In the genomic region with DNA sequence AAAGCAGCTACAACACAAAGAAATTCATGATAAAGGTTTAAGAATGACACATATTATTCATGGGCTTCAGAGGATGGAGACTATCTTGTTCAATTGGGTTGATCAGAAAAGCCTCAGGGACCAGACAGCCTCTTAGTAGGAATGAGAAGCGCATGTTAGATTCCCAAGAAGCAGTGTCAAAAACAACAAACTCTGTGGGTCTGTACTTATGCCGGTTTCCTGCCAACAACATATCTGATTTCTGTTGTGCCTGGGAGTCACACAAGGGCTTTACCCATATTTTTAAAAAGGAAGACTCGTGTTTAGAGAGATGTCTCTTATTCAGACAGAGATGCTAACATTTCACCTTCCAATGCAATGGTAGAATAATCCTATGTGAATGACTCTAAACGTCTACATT, we compare ENCODE assay signal across 19 cellular contexts.
A peak's percentile ranks its signal among the peaks of the same experiment; 100 is the strongest.
DNase-seq lines count a peak whose midpoint lies in the region; ATAC-seq, FAIRE-seq and TF ChIP-seq lines count a peak whose summit lies in the region.
"Had no signal": no experiment of that assay in that cellular context is flagged by ENCODE, and none has a peak within 500 bp of the region (broad histone marks: within the 10 kb centered on the region; RNA-seq: fewer than 3 reads in every experiment).

No MANE protein-coding gene starts in this region.

- H3K27ac ChIP-seq in keratinocyte (ENCODE audit: control insufficient read depth, insufficient read depth, low read length) = no peak overlapping the region

- H3K4me2 ChIP-seq in keratinocyte (ENCODE audit: control insufficient read depth, extremely low read depth, insufficient read depth, low read depth, low read length) = no peak overlapping the region
- H3K4me2 ChIP-seq: GM23338 had no signal

- no peaks in the 10 kb centered on the region for H3K36me3 ChIP-seq in keratinocyte (ENCODE audit: control insufficient read depth in 2 of 2, extremely low read depth in 1 of 2, insufficient read depth in 2 of 2, low read length in 2 of 2)

- H3K9me3 ChIP-seq in keratinocyte (ENCODE audit: control insufficient read depth, low read depth, low read length) = peaks cover 2% of the 10 kb centered on the region

- H2AFZ ChIP-seq in keratinocyte (ENCODE audit: control insufficient read depth, low read length) = peak overlapping the region; percentile 20
- H2AFZ ChIP-seq: GM23338 had no signal

- H3K4me1 ChIP-seq in keratinocyte (ENCODE audit: control insufficient read depth, extremely low read depth, insufficient read depth, low read length) = peaks cover 18% of the 10 kb centered on the region
- H3K4me1 ChIP-seq: HAP-1 had no signal

- dilution Hi-C loops in keratinocyte (cut with MboI; ENCODE audit: extremely low pct_ligation_motif_present, low sequenced_read_pairs) = no loop called here

- H3K27me3 ChIP-seq in keratinocyte (ENCODE audit: control insufficient read depth, extremely low read depth, insufficient read depth, low read length) = no peaks in the 10 kb centered on the region

- H4K20me1 ChIP-seq in keratinocyte (ENCODE audit: control insufficient read depth, extremely low read depth, insufficient read depth, low read length) = no peaks in the 10 kb centered on the region

- DNase-seq in astrocyte of the hippocampus (ENCODE audit: low read depth, low spot score) (peak; percentile 5), fibroblast of gingiva (ENCODE audit: low read depth) (peak; percentile 52), keratinocyte (ENCODE audit: low read depth, low spot score) (no peak), HPDE6-E6E7 (ENCODE audit: extremely low spot score) (no peak), urothelium cell line (ENCODE audit: low spot score) (no peak), SIG-M5 treated with dmso at 0.1 percent for 504 hours (lab: John Stamatoyannopoulos, UW; ENCODE audit: unreplicated experiment) (no peak)
- DNase-seq: C1 segment of cervical spinal cord; Calu3; CD4-positive, alpha-beta memory T cell; COR-L47; DMS53; DMS79 treated with DMSO at 0.1 percent for 48 hours; GF-D8 had no signal

- FAIRE-seq in keratinocyte (lab: Jason Lieb, UNC) (no peak), urothelium cell line (lab: Jason Lieb, UNC) (no peak)
- FAIRE-seq: GM12891, GM18507, H54 had no signal

- H3K4me3 ChIP-seq in keratinocyte (ENCODE audit: control insufficient read depth in 2 of 3, extremely low read depth in 1 of 3, insufficient read depth in 2 of 3, low read depth in 1 of 3, low read length in 3 of 3) = no peak overlapping the region
- H3K4me3 ChIP-seq: GM23338, HAP-1 had no signal

- no peak overlapping the region for H3K9ac ChIP-seq in keratinocyte (ENCODE audit: control insufficient read depth, extremely low read depth, insufficient read depth, low read length)

- no peak for ATAC-seq in HG03460 (IDR thresholded peaks at IDR 0.05; ENCODE audit: unreplicated experiment)
- ATAC-seq: GM23338 had no signal

- TF ChIP-seq CTCF in keratinocyte (optimal IDR thresholded peaks at IDR 0.05 in 1 of 3, IDR thresholded peaks at IDR 0.05 in 1 of 3, conservative IDR thresholded peaks at IDR 0.05 in 1 of 3; ENCODE audit: extremely low read depth in 1 of 3, insufficient read depth in 2 of 3, low read length in 3 of 3) = no peak

- H3K9me1 ChIP-seq in keratinocyte (ENCODE audit: control insufficient read depth, extremely low read depth, insufficient read depth, low read length) = no peaks in the 10 kb centered on the region

- no peaks in the 10 kb centered on the region for H3K79me2 ChIP-seq in keratinocyte (ENCODE audit: control insufficient read depth, insufficient read depth, low read length)

Comparison
In these comparisons a context has a peak if more than half of its experiments do, and no peak if none do; other contexts are left out.
1. DNase-seq: peak in astrocyte of the hippocampus (single experiment) and fibroblast of gingiva (single experiment); none in keratinocyte (single experiment), HPDE6-E6E7 (single experiment), urothelium cell line (single experiment) and SIG-M5 treated with dmso at 0.1 percent for 504 hours (single experiment).